ENCODE assay signal across 8 cellular contexts in genomic region chr15:40382580-40383456, GRCh38.
DNase-seq lines count a peak whose midpoint lies in the region; ATAC-seq lines count a peak whose summit lies in the region.

A gene with protein sequence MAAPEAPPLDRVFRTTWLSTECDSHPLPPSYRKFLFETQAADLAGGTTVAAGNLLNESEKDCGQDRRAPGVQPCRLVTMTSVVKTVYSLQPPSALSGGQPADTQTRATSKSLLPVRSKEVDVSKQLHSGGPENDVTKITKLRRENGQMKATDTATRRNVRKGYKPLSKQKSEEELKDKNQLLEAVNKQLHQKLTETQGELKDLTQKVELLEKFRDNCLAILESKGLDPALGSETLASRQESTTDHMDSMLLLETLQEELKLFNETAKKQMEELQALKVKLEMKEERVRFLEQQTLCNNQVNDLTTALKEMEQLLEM (plus strand): TSS chr15:40382721. CDS start chr15:40382836, 115 bp downstream.

- peaks cover 27% of the 10 kb centered on the region for H3K4me1 ChIP-seq in BLaER1

- ATAC-seq in GM19328 (IDR thresholded peaks at IDR 0.05; ENCODE audit: unreplicated experiment) (peak; percentile 74), HG03469 (IDR thresholded peaks at IDR 0.05; ENCODE audit: unreplicated experiment) (peak; percentile 93)

- peak within 1 kb of the TSS; percentile 86 for H3K4me3 ChIP-seq in BLaER1

- peak; percentile 93 for DNase-seq in NCI-H526 treated with DMSO at 0.1 percent for 48 hours (lab: John Stamatoyannopoulos, UW)
- DNase-seq in activated CD4-positive, alpha-beta T cell treated with anti-CD3 and anti-CD28 coated beads for 48 hours, result peak; percentile 97
- peak; percentile 96 for DNase-seq in dedifferentiated amniotic fluid mesenchymal stem cell (ENCODE audit: extremely low spot score)
- DNase-seq in left kidney (ENCODE audit: low read depth, low spot score), result peak; percentile 97
- peak; percentile 94 for DNase-seq in stimulated activated CD4-positive, alpha-beta T cell treated with anti-CD3 and anti-CD28 coated beads, Interleukin-1b, Interleukin-23, amount 100 ng/mL, for 48 hours

- peaks cover 24% of the 10 kb centered on the region for H3K9me3 ChIP-seq in BLaER1

- H4K20me1 ChIP-seq in BLaER1, result no peaks in the 10 kb centered on the region

- H3K36me3 ChIP-seq in BLaER1, result peaks cover 36% of the 10 kb centered on the region

- H3K27ac ChIP-seq in BLaER1, result peak within 1 kb of the TSS; percentile 87

- H3K9ac ChIP-seq in BLaER1, result peak within 1 kb of the TSS; percentile 90

- peak within 1 kb of the TSS; percentile 78 for H3K4me2 ChIP-seq in BLaER1

- H3K27me3 ChIP-seq in BLaER1, result no peaks in the 10 kb centered on the region

Comparison
In these comparisons a context has a peak if more than half of its experiments do, and no peak if none do; other contexts are left out.
1. Peak in every context shown above with its lines: DNase-seq, ATAC-seq, H3K4me3 ChIP-seq and H3K27ac ChIP-seq.